In the genomic region with DNA sequence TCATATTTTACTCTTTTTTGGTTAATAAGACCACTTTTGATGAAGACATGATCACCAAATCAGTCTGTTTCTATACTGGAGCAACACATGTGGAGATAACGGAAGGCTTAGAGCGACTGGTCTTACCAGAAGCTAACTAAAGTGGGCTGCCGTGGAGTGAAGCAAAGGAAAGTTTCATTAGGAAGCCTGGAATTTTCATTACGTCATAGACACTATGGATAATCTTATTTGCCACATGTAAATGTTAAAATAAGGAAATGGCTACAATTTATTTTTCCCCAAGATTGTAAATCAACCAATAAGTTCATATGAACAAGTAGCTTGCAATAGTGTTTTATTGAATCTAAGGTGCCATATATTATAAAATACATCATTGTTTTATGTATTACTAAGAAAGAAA, we compare ENCODE assay signal across 35 cellular contexts.
"Had no signal": no experiment of that assay in that cellular context is flagged by ENCODE, and none has a peak within 500 bp of the region (broad histone marks: within the 10 kb centered on the region; RNA-seq: fewer than 3 reads in every experiment).

No MANE protein-coding gene starts in this region.

- H3K36me3 ChIP-seq: MG63 had no signal

- H3K27me3 ChIP-seq: MG63 had no signal

- H3K9me3 ChIP-seq: MG63 had no signal

- H3K4me3 ChIP-seq: MG63 had no signal

- DNase-seq: Karpas-422, Kasumi-1, MG63, MM.1S, MV-4-11, NCI-H1048, NCI-H1092, NCI-H1092 treated with DMSO at 0.1 percent for 48 hours, NCI-H1105, NCI-H1105 treated with DMSO at 0.1 percent for 48 hours, NCI-H1417, NCI-H1417 treated with DMSO at 0.1 percent for 48 hours, NCI-H1436, NCI-H1436 treated with DMSO at 0.1 percent for 48 hours, NCI-H146, NCI-H1694, NCI-H1694 treated with DMSO at 0.1 percent for 48 hours, NCI-H187, NCI-H187 treated with DMSO at 0.1 percent for 48 hours, NCI-H1930, NCI-H2029, NCI-H2029 treated with DMSO at 0.1 percent for 48 hours, NCI-H2081, NCI-H2081 treated with DMSO at 0.1 percent for 48 hours, NCI-H2107, NCI-H2171, NCI-H2171 treated with DMSO at 0.1 percent for 48 hours, NCI-H2227 treated with DMSO at 0.1 percent for 48 hours, NCI-H226, NCI-H345, NCI-H446, NCI-H446 treated with DMSO at 0.1 percent for 48 hours, NCI-H510A, NCI-H510A treated with DMSO at 0.1 percent for 48 hours, NCI-H524 had no signal
